35 cellular contexts compared by ENCODE assay signal in the genomic region with DNA sequence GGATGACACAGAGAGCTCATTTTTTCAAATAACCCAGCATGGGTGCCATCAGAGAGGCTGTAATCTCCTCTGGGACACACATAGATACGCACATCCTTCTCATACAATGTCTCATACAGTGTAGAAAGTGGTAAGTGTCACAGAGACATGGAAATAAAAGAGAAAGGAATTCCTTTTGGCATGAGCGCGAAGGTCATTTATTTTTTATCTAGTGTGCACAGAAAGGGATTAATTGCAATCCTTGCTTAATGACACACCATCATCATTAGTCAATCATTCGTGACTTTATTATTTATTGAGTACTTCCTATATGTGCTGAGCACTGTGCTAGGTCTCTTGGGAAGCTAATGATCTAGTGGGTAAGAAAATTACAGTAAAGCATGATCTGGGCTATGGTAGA.
"Had no signal": no experiment of that assay in that cellular context is flagged by ENCODE, and none has a peak within 500 bp of the region (broad histone marks: within the 10 kb centered on the region; RNA-seq: fewer than 3 reads in every experiment).

No MANE protein-coding gene starts in this region.

- H3K27ac ChIP-seq: KMS-11 had no signal

- H3K9ac ChIP-seq: KMS-11 had no signal

- H3K4me2 ChIP-seq: KMS-11 had no signal

- DNase-seq: Karpas-422, Kasumi-1, MG63, MM.1S, MV-4-11, NCI-H1048, NCI-H1092, NCI-H1092 treated with DMSO at 0.1 percent for 48 hours, NCI-H1105 treated with DMSO at 0.1 percent for 48 hours, NCI-H1417, NCI-H1417 treated with DMSO at 0.1 percent for 48 hours, NCI-H1436, NCI-H1436 treated with DMSO at 0.1 percent for 48 hours, NCI-H146, NCI-H1694, NCI-H1694 treated with DMSO at 0.1 percent for 48 hours, NCI-H187, NCI-H187 treated with DMSO at 0.1 percent for 48 hours, NCI-H1930, NCI-H2029, NCI-H2029 treated with DMSO at 0.1 percent for 48 hours, NCI-H2081, NCI-H2081 treated with DMSO at 0.1 percent for 48 hours, NCI-H2107, NCI-H2171, NCI-H2171 treated with DMSO at 0.1 percent for 48 hours, NCI-H2227 treated with DMSO at 0.1 percent for 48 hours, NCI-H226, NCI-H345, NCI-H446, NCI-H446 treated with DMSO at 0.1 percent for 48 hours, NCI-H510A, NCI-H510A treated with DMSO at 0.1 percent for 48 hours, NCI-H524 had no signal

- H3K27me3 ChIP-seq: MG63 had no signal

- H3K9me3 ChIP-seq: MG63 had no signal

- H3K4me3 ChIP-seq: MG63 had no signal
